27 cellular contexts compared by ENCODE assay signal in genomic region chr6:40485795-40486194, GRCh38.
"Had no signal": no experiment of that assay in that cellular context is flagged by ENCODE, and none has a peak within 500 bp of the region (broad histone marks: within the 10 kb centered on the region; RNA-seq: fewer than 3 reads in every experiment).

No MANE protein-coding gene starts in this region.

- H3K4me3 ChIP-seq: ascending aorta, breast epithelium, esophagus muscularis mucosa, hepatocyte, left lung, lung, right lobe of liver, skin epidermis, stomach, suprapubic skin, tibial nerve had no signal

- H3K36me3 Mint-ChIP-seq: activated naive CD4-positive, alpha-beta T cell treated with anti-CD3 and anti-CD28 coated beads, Interleukin-2, amount 50 U/mL, for 72 hours; mesothelial cell of epicardium; naive thymus-derived CD8-positive, alpha-beta T cell; stimulated activated memory B cell treated with anti-CD40 and anti-IgM and Interleukin-4, amounts not matched to agents 10 μg/mL and 1 μg/mL and 100 μg/mL, for 72 hours had no signal

- H2AFZ ChIP-seq: hepatocyte had no signal

- H3K9me3 Mint-ChIP-seq: activated naive CD4-positive, alpha-beta T cell treated with anti-CD3 and anti-CD28 coated beads, Interleukin-2, amount 50 U/mL, for 72 hours; activated T-cell treated with anti-CD3 and anti-CD28 coated beads, Interleukin-2, amount 50 U/mL, for 24 hours; activated T-helper 17 cell treated with anti-CD3 and anti-CD28 coated beads, Interleukin-2, amount 50 U/mL, for 72 hours; central memory CD8-positive, alpha-beta T cell; immature natural killer cell; mesothelial cell of epicardium; naive thymus-derived CD8-positive, alpha-beta T cell; stimulated activated memory B cell treated with anti-CD40 and anti-IgM and Interleukin-4, amounts not matched to agents 10 μg/mL and 1 μg/mL and 100 μg/mL, for 72 hours had no signal

- H3K79me2 ChIP-seq: hepatocyte had no signal

- DNase-seq: activated CD4-positive, CD25-positive, alpha-beta regulatory T cell treated with anti-CD3 and anti-CD28 coated beads, Interleukin-2, amount 50 U/mL, for 72 hours; activated CD8-positive, alpha-beta memory T cell treated with anti-CD3 and anti-CD28 coated beads for 24 hours; activated CD8-positive, alpha-beta memory T cell treated with anti-CD3 and anti-CD28 coated beads, Interleukin-2, amount 50 U/mL, for 4 hours; activated T-cell treated with anti-CD3 and anti-CD28 coated beads, Interleukin-2, amount 50 U/mL, for 24 hours; effector memory CD4-positive, alpha-beta T cell; glutamatergic neuron; immature natural killer cell; left lung; naive thymus-derived CD8-positive, alpha-beta T cell; right lobe of liver; stimulated activated CD4-positive, alpha-beta T cell treated with anti-CD3 and anti-CD28 coated beads, Interleukin-2, amount 100 ng/mL, for 24 hours; stomach had no signal

- H3K4me2 ChIP-seq: hepatocyte had no signal

- H3K4me1 Mint-ChIP-seq: stimulated activated memory B cell treated with anti-CD40 and anti-IgM and Interleukin-4, amounts not matched to agents 10 μg/mL and 1 μg/mL and 100 μg/mL, for 72 hours had no signal

- H3K27ac ChIP-seq: ascending aorta, breast epithelium, esophagus muscularis mucosa, hepatocyte, left lung, neutrophil, right lobe of liver, skin epidermis, stomach, suprapubic skin, tibial nerve, VCaP had no signal

- H3K9me3 ChIP-seq: ascending aorta, breast epithelium, esophagus muscularis mucosa, left lung, neutrophil, right lobe of liver, stomach, suprapubic skin, tibial nerve had no signal

- H3K36me3 ChIP-seq: ascending aorta, breast epithelium, esophagus muscularis mucosa, left lung, neutrophil, right lobe of liver, stomach, suprapubic skin, tibial nerve had no signal

- H3K4me3 Mint-ChIP-seq: activated T-cell treated with anti-CD3 and anti-CD28 coated beads, Interleukin-2, amount 50 U/mL, for 24 hours; activated T-helper 17 cell treated with anti-CD3 and anti-CD28 coated beads, Interleukin-2, amount 50 U/mL, for 72 hours; central memory CD8-positive, alpha-beta T cell; immature natural killer cell; mesothelial cell of epicardium; naive thymus-derived CD8-positive, alpha-beta T cell; stimulated activated memory B cell treated with anti-CD40 and anti-IgM and Interleukin-4, amounts not matched to agents 10 μg/mL and 1 μg/mL and 100 μg/mL, for 72 hours had no signal

- H3K27me3 ChIP-seq: ascending aorta, right lobe of liver, suprapubic skin, tibial nerve had no signal

- H3K27me3 Mint-ChIP-seq: activated T-cell treated with anti-CD3 and anti-CD28 coated beads, Interleukin-2, amount 50 U/mL, for 24 hours had no signal

- ATAC-seq: activated naive CD4-positive, alpha-beta T cell treated with anti-CD3 and anti-CD28 coated beads, Interleukin-2, amount 50 U/mL, for 72 hours; activated T-helper 17 cell treated with anti-CD3 and anti-CD28 coated beads, Interleukin-2, amount 50 U/mL, for 72 hours; left lung; naive thymus-derived CD8-positive, alpha-beta T cell; right lobe of liver; stimulated activated memory B cell treated with anti-CD40 and anti-IgM and Interleukin-4, amounts not matched to agents 10 μg/mL and 1 μg/mL and 100 μg/mL, for 72 hours had no signal

- H3K27ac Mint-ChIP-seq: activated T-cell treated with anti-CD3 and anti-CD28 coated beads, Interleukin-2, amount 50 U/mL, for 24 hours; activated T-helper 17 cell treated with anti-CD3 and anti-CD28 coated beads, Interleukin-2, amount 50 U/mL, for 72 hours; naive thymus-derived CD8-positive, alpha-beta T cell; stimulated activated memory B cell treated with anti-CD40 and anti-IgM and Interleukin-4, amounts not matched to agents 10 μg/mL and 1 μg/mL and 100 μg/mL, for 72 hours had no signal

- H3K4me1 ChIP-seq: ascending aorta, breast epithelium, left lung, right lobe of liver, stomach, suprapubic skin, tibial nerve had no signal
